8 cellular contexts compared by ENCODE assay signal in genomic region chr2:164717000-164717597, GRCh38.
A peak's percentile ranks its signal among the peaks of the same experiment; 100 is the strongest.
DNase-seq lines count a peak whose midpoint lies in the region; ATAC-seq and TF ChIP-seq lines count a peak whose summit lies in the region.

No MANE protein-coding gene starts in this region.

- ATAC-seq in GM19023 (IDR thresholded peaks at IDR 0.05; ENCODE audit: unreplicated experiment) (no peak), GM19395 (IDR thresholded peaks at IDR 0.05; ENCODE audit: unreplicated experiment) (no peak), GM21576 (IDR thresholded peaks at IDR 0.05; ENCODE audit: unreplicated experiment) (no peak)

- CTCF ChIA-PET in HEK293 (lab: Yijun Ruan, JAX): interaction anchor here (0.6 to 2.5 kb wide), 19 partner anchors 9 to 1494 kb away, joined by 3 to 14 read pairs (median 4); no protein-coding TSS in a partner anchor

- H3K9me3 ChIP-seq in HEK293 (ENCODE audit: control insufficient read depth, insufficient read depth, low read depth, low read length): no peaks in the 10 kb centered on the region
- H3K9me3 ChIP-seq in adrenal gland (replicated peaks in 1 of 3): no peaks in the 10 kb centered on the region
- no peaks in the 10 kb centered on the region for H3K9me3 ChIP-seq in liver (ENCODE audit: control insufficient read depth in 4 of 4, low read length in 3 of 4)

- intact Hi-C loops in adrenal gland (cut with DNase I): no loop called here

- no peak overlapping the region for H3K27ac ChIP-seq in C4-2B
- no peak overlapping the region for H3K27ac ChIP-seq in HEK293 (ENCODE audit: extremely low read depth, low read depth, low read length)
- H3K27ac ChIP-seq in adrenal gland: no peak overlapping the region
- H3K27ac ChIP-seq in liver (ENCODE audit: low read depth in 1 of 2, low read length in 2 of 2): peak overlapping the region; percentile 4 to 41

- TF ChIP-seq RAD21 in liver (IDR thresholded peaks at IDR 0.05): peak; percentile 75 to 80

- H3K4me1 ChIP-seq in HEK293 (ENCODE audit: control insufficient read depth, insufficient read depth, low read length): no peaks in the 10 kb centered on the region; the same call in 1 of the 2 replicates
- H3K4me1 ChIP-seq in adrenal gland (replicated peaks in 1 of 2): peaks cover 0 to 2% of the 10 kb centered on the region in 2 donors
- peaks cover 1 to 47% (median 26%) of the 10 kb centered on the region in 4 donors for H3K4me1 ChIP-seq in liver (ENCODE audit: control insufficient read depth in 4 of 4, insufficient read depth in 4 of 4, low read length in 3 of 4)

- no peak overlapping the region for H3K4me3 ChIP-seq in HEK293 (ENCODE audit: low read depth, low read length)
- H3K4me3 ChIP-seq in adrenal gland: no peak overlapping the region
- H3K4me3 ChIP-seq in liver (ENCODE audit: low read depth in 1 of 3, low read length in 3 of 3): no peak overlapping the region

- TF ChIP-seq CTCF in C4-2B (conservative IDR thresholded peaks at IDR 0.05) (peak; percentile 78), HEK293 (tag by site-specific recombination; IDR thresholded peaks at IDR 0.05) (no peak), adrenal gland (IDR thresholded peaks at IDR 0.05) (peak; percentile 8 to 67 (median 46)), liver (IDR thresholded peaks at IDR 0.05; ENCODE audit: low read depth, low read length, missing input control) (peak; percentile 52)

- POLR2A ChIA-PET in HEK293 (lab: Yijun Ruan, JAX): no interaction called here

- peak overlapping the region in 1 of 2 donors; percentile 66 for H3K9ac ChIP-seq in liver (ENCODE audit: low read depth in 1 of 2, low read length in 2 of 2)

- H3K27me3 ChIP-seq in adrenal gland (no peaks in the 10 kb centered on the region), liver (ENCODE audit: control insufficient read depth in 4 of 4, insufficient read depth in 4 of 4, low read length in 3 of 4) (no peaks in the 10 kb centered on the region)

- TF ChIP-seq POLR2A in adrenal gland (IDR thresholded peaks at IDR 0.05): no peak

- 47 to 54% (median 49%) methylated on average over 4 of the region's 4 CpGs for WGBS in adrenal gland, 4 donors
- WGBS in liver: 31% methylated on average over 4 of the region's 4 CpGs

- H3K36me3 ChIP-seq in HEK293 (ENCODE audit: control insufficient read depth in 2 of 2, insufficient read depth in 1 of 2, low read length in 2 of 2) (0 out of 3 replicates have a peak, but pooled peaks cover 0 to 4% of the 10 kb centered on the region in 2 experiments), adrenal gland (replicated peaks in 1 of 2) (peaks cover 0 to 10% of the 10 kb centered on the region in 2 donors), liver (ENCODE audit: control insufficient read depth in 4 of 4, insufficient read depth in 3 of 4, low read depth in 1 of 4, low read length in 3 of 4) (peaks cover 0 to 20% (median 5%) of the 10 kb centered on the region in 4 donors)

- DNase-seq in adrenal gland: no peak
- DNase-seq in iPS-NIHi11 (ENCODE audit: low spot score): no peak

TF ChIP-seq in HEK293, 187 proteins besides CTCF, POLR2A, EP300 and RAD21:
- TF ChIP-seq ZNF488 (tag by site-specific recombination; IDR thresholded peaks at IDR 0.05) (no peak), ZNF600 (tag by site-specific recombination; IDR thresholded peaks at IDR 0.05) (no peak), ZNF654 (tag by site-specific recombination; IDR thresholded peaks at IDR 0.05; ENCODE audit: low read depth) (peak; percentile 57), ZSCAN23 (tag by site-specific recombination; IDR thresholded peaks at IDR 0.05) (no peak), HOXA7 (CRISPR knock-in tag; IDR thresholded peaks at IDR 0.05; ENCODE audit: borderline replicate concordance) (no peak), ZNF843 (tag by site-specific recombination; IDR thresholded peaks at IDR 0.05) (no peak), REST (tag by site-specific recombination; IDR thresholded peaks at IDR 0.05) (no peak)

TF ChIP-seq in liver, 16 proteins besides CTCF, POLR2A, EP300 and RAD21:
- TF ChIP-seq MAX (IDR thresholded peaks at IDR 0.05) (no peak), SP1 (IDR thresholded peaks at IDR 0.05) (no peak), FOXA2 (IDR thresholded peaks at IDR 0.05) (no peak), NR2F2 (IDR thresholded peaks at IDR 0.05) (no peak), RXRA (IDR thresholded peaks at IDR 0.05) (no peak), JUND (IDR thresholded peaks at IDR 0.05) (no peak), EGR1 (IDR thresholded peaks at IDR 0.05; ENCODE audit: low read depth in 2 of 2) (no peak), ZBTB33 (IDR thresholded peaks at IDR 0.05) (no peak), ATF3 (IDR thresholded peaks at IDR 0.05) (no peak), HNF4A (conservative IDR thresholded peaks at IDR 0.05) (no peak), TAF1 (conservative IDR thresholded peaks at IDR 0.05) (no peak), GABPA (IDR thresholded peaks at IDR 0.05 in 1 of 2, conservative IDR thresholded peaks at IDR 0.05 in 1 of 2) (no peak)
TF ChIP-seq in liver: peak in this region for 0.

Comparison
In these comparisons a context has a peak if more than half of its experiments do, and no peak if none do; other contexts are left out.
1. H3K27ac ChIP-seq: peak in liver (2 of 2); none in C4-2B (single experiment), HEK293 (single experiment) and adrenal gland (0 of 5).